ENCODE assay signal across 8 cellular contexts in the genomic region with DNA sequence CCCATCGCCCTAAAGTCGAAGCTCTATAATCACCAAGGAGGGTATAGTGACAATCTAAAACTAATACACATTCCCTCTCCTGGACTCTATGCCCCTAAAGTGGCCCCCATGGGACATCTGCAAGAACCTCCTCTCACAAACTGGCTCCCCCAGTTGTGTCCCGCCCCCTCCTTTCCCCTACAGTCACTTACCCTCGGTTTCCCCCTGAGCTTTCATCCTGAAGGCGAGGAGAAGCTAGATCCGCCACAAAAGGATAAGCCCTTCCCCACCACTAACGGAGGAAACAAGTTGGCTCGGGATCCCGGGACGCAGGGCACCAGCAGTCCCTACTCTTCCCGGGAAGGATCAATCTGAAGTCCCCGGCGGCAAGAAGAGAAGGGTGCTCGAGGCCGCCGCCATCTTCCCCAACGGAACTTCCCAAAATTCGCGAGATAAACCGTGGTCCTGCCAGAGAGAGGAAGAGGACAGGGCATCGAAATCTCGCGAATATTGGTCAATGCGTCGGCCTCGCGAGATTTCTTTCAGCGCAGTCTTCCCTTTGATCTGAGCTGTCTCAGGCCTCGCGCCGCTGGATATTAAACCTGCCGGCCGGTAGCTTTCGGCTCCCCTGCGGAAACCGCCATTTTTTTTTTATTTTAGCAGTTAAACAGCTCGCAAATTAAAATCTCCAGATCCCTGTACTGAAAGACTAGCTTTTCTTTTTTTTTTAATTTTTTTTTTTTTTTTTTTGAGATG. TPM values are rescaled to one million over a fixed set of nuclear protein-coding genes. Genes with fewer than 3 reads are reported as not detected.
A peak's percentile ranks its signal among the peaks of the same experiment; 100 is the strongest.
DNase-seq lines count a peak whose midpoint lies in the region; ATAC-seq and TF ChIP-seq lines count a peak whose summit lies in the region.

A gene with protein sequence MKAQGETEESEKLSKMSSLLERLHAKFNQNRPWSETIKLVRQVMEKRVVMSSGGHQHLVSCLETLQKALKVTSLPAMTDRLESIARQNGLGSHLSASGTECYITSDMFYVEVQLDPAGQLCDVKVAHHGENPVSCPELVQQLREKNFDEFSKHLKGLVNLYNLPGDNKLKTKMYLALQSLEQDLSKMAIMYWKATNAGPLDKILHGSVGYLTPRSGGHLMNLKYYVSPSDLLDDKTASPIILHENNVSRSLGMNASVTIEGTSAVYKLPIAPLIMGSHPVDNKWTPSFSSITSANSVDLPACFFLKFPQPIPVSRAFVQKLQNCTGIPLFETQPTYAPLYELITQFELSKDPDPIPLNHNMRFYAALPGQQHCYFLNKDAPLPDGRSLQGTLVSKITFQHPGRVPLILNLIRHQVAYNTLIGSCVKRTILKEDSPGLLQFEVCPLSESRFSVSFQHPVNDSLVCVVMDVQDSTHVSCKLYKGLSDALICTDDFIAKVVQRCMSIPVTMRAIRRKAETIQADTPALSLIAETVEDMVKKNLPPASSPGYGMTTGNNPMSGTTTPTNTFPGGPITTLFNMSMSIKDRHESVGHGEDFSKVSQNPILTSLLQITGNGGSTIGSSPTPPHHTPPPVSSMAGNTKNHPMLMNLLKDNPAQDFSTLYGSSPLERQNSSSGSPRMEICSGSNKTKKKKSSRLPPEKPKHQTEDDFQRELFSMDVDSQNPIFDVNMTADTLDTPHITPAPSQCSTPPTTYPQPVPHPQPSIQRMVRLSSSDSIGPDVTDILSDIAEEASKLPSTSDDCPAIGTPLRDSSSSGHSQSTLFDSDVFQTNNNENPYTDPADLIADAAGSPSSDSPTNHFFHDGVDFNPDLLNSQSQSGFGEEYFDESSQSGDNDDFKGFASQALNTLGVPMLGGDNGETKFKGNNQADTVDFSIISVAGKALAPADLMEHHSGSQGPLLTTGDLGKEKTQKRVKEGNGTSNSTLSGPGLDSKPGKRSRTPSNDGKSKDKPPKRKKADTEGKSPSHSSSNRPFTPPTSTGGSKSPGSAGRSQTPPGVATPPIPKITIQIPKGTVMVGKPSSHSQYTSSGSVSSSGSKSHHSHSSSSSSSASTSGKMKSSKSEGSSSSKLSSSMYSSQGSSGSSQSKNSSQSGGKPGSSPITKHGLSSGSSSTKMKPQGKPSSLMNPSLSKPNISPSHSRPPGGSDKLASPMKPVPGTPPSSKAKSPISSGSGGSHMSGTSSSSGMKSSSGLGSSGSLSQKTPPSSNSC (N-terminal part only) (minus strand): TSS at position 417 of the 735 bp plus-strand sequence. CDS start 201 bp downstream, at position 216.

- H3K4me2 ChIP-seq in PC-9: peak within 1 kb of the TSS; percentile 82

- DNase-seq in DMS114 treated with DMSO at 0.1 percent for 48 hours (lab: John Stamatoyannopoulos, UW; ENCODE audit: unreplicated experiment) (peak; percentile 95), PC-9 (peak; percentile 90 to 92), epithelial cell of proximal tubule (ENCODE audit: low read depth) (peak; percentile 88)
- peak; percentile 98 for DNase-seq in Jurkat, Clone E6-1 (ENCODE audit: low read depth, low spot score)
- peak; percentile 85 for DNase-seq in activated T-cell treated with anti-CD3 and anti-CD28 coated beads, Interleukin-2, amount 50 U/mL, for 1 hour
- DNase-seq in stimulated activated CD8-positive, alpha-beta memory T cell treated with anti-CD3 and anti-CD28 coated beads, Interleukin-4, amount 100 ng/mL, for 48 hours: peak; percentile 92

- H3K9me2 ChIP-seq in PC-9 (ENCODE audit: insufficient read depth): no peaks in the 10 kb centered on the region

- H3K9ac ChIP-seq in mucosa of rectum (ENCODE audit: low read depth in 1 of 2, low read length in 2 of 2): peak within 1 kb of the TSS; percentile 95

- H4K20me1 ChIP-seq in PC-9 (ENCODE audit: insufficient read depth): peaks cover 12% of the 10 kb centered on the region; the same call in 1 of the 2 replicates

- CTCF ChIA-PET in PC-9 (lab: Charles Lee): interaction anchor here (0.6 to 1.2 kb wide), 5 partner anchors 10 to 843 kb away, joined by 3 to 9 read pairs (median 3); a partner anchor contains a TSS

- peak within 1 kb of the TSS; percentile 82 for H3K27ac ChIP-seq in PC-9
- peak within 1 kb of the TSS; percentile 64 to 82 for H3K27ac ChIP-seq in mucosa of rectum (ENCODE audit: low read depth in 2 of 2, low read length in 2 of 2)

- TF ChIP-seq CTCF in PC-9 (conservative IDR thresholded peaks at IDR 0.05) (no peak), epithelial cell of proximal tubule (conservative IDR thresholded peaks at IDR 0.05; ENCODE audit: low read depth, low read length) (no peak)

- H3K27me3 ChIP-seq in PC-9 (ENCODE audit: insufficient read depth, low read depth) (no peaks in the 10 kb centered on the region), mucosa of rectum (ENCODE audit: control insufficient read depth in 2 of 2, insufficient read depth in 2 of 2, low read length in 2 of 2) (no peaks in the 10 kb centered on the region)

- H2AFZ ChIP-seq in PC-9: peak within 1 kb of the TSS; percentile 84

- BruUV-seq in PC-9 (replicated peaks; lab: Mats Ljungman, UMichigan): no TSS peak

- H3F3A ChIP-seq in PC-9 (ENCODE audit: insufficient read depth, low read depth): peaks cover 33% of the 10 kb centered on the region

- H3K9me3 ChIP-seq in PC-9 (ENCODE audit: insufficient read depth, low read depth): no peaks in the 10 kb centered on the region
- no peaks in the 10 kb centered on the region for H3K9me3 ChIP-seq in mucosa of rectum (ENCODE audit: control insufficient read depth in 2 of 2, low read length in 2 of 2)

- POLR2A ChIA-PET in PC-9 (lab: Charles Lee; ENCODE audit: unreplicated experiment): interaction anchor here (0.5 to 1.6 kb wide), 12 partner anchors 10 to 1089 kb away, joined by 3 to 36 read pairs (median 5); a partner anchor contains a TSS

- peak within 1 kb of the TSS; percentile 98 for H3K4me3 ChIP-seq in Jurkat, Clone E6-1 (ENCODE audit: low read length)
- H3K4me3 ChIP-seq in PC-9 (peak within 1 kb of the TSS; percentile 95), epithelial cell of proximal tubule (ENCODE audit: low read depth, low read length) (peak within 1 kb of the TSS; percentile 80), mucosa of rectum (ENCODE audit: low read length in 2 of 2) (peak within 1 kb of the TSS; percentile 94 to 98)

- peak; percentile 95 for ATAC-seq in GM21619 (IDR thresholded peaks at IDR 0.05; ENCODE audit: unreplicated experiment)

- H3K79me2 ChIP-seq in PC-9 (ENCODE audit: low read depth): peaks cover 49% of the 10 kb centered on the region

- peaks cover 14% of the 10 kb centered on the region for H3K36me3 ChIP-seq in PC-9 (ENCODE audit: low read depth)
- peaks cover 3 to 15% of the 10 kb centered on the region in 2 donors for H3K36me3 ChIP-seq in mucosa of rectum (ENCODE audit: control insufficient read depth in 2 of 2, insufficient read depth in 2 of 2, low read length in 2 of 2)

- H3K4me1 ChIP-seq in PC-9 (replicated peaks; ENCODE audit: insufficient read depth) (peaks cover 6% of the 10 kb centered on the region), mucosa of rectum (ENCODE audit: control insufficient read depth in 2 of 2, insufficient read depth in 2 of 2, low read length in 2 of 2) (peaks cover 5 to 7% of the 10 kb centered on the region in 2 donors)

- intact Hi-C loops in PC-9 (cut with micrococcal nuclease; ENCODE audit: unreplicated experiment): loop anchor here (1.0 to 5.0 kb wide), 2 partner anchors 10 to 36 kb away; a partner anchor contains a TSS

RNA-seq across cellular contexts. Expression of the gene that starts here (rescaled TPM):
- 45.9 TPM for polyA plus RNA-seq in Jurkat, Clone E6-1 (2012; ENCODE audit: insufficient read depth, insufficient read length)
- total RNA-seq in PC-9 (2021) (23.2 and 35.7 TPM in 2 replicates), epithelial cell of proximal tubule (14.6 and 20.5 TPM in 2 replicates)

Comparison
In these comparisons a context has a peak if more than half of its experiments do, and no peak if none do; other contexts are left out.
1. Peak in every context shown above with its lines: DNase-seq, ATAC-seq, H3K4me3 ChIP-seq and H3K27ac ChIP-seq.